In genomic region chr6:87922947-87923330, GRCh38 we compare ENCODE assay signal across 1 cellular context.
TF ChIP-seq lines count a peak whose summit lies in the region.

No MANE protein-coding gene starts in this region.

TF ChIP-seq in GM12878, 131 proteins besides CTCF, POLR2A, EP300 and RAD21 (continued from another document and continues in another):
- TF ChIP-seq BCLAF1 (IDR thresholded peaks at IDR 0.05) (no peak), EGR1 (IDR thresholded peaks at IDR 0.05; ENCODE audit: borderline replicate concordance in 1 of 2, low read depth in 2 of 2, low read length in 2 of 2) (no peak), TARDBP (IDR thresholded peaks at IDR 0.05; ENCODE audit: borderline replicate concordance) (no peak), BACH1 (IDR thresholded peaks at IDR 0.05; ENCODE audit: borderline replicate concordance) (peak; percentile 90; the same call in 1 of the 2 replicates), POLR2AphosphoS2 (IDR thresholded peaks at IDR 0.05; ENCODE audit: low read depth, low read length) (no peak), GATAD2B (conservative IDR thresholded peaks at IDR 0.05; ENCODE audit: low read depth) (peak; percentile 64; the same call in 1 of the 2 replicates), ZNF274 (IDR thresholded peaks at IDR 0.05; ENCODE audit: insufficient read depth, insufficient read length) (no peak), ETV6 (conservative IDR thresholded peaks at IDR 0.05 in 1 of 2, IDR thresholded peaks at IDR 0.05 in 1 of 2; ENCODE audit: borderline replicate concordance in 1 of 2, low read depth in 1 of 2) (peak in 1 of 2 experiments; percentile 80; a peak in 1 of 4 replicates), IRF5 (IDR thresholded peaks at IDR 0.05; ENCODE audit: borderline replicate concordance) (no peak), SPI1 (IDR thresholded peaks at IDR 0.05; ENCODE audit: borderline replicate concordance, insufficient read depth, low read depth, low read length) (peak; percentile 85), RB1 (IDR thresholded peaks at IDR 0.05; ENCODE audit: borderline replicate concordance) (no peak), MEF2B (IDR thresholded peaks at IDR 0.05; ENCODE audit: partially characterized antibody, poor library complexity, severe bottlenecking) (peak; percentile 67), RELB (IDR thresholded peaks at IDR 0.05; ENCODE audit: low read depth) (peak; percentile 60; the same call in 1 of the 2 replicates), MXI1 (IDR thresholded peaks at IDR 0.05; ENCODE audit: low read depth, low read length) (no peak), HCFC1 (IDR thresholded peaks at IDR 0.05; ENCODE audit: low read length) (no peak), STAT3 (IDR thresholded peaks at IDR 0.05; ENCODE audit: low read depth, low read length) (0 out of 2 replicates have a peak, but pooled peaks have one; percentile 32), CREM (IDR thresholded peaks at IDR 0.05; ENCODE audit: low read depth) (peak; percentile 86), ZNF687 (IDR thresholded peaks at IDR 0.05) (peak; percentile 92), BRCA1 (IDR thresholded peaks at IDR 0.05; ENCODE audit: low read depth, low read length) (no peak), NR2C2 (IDR thresholded peaks at IDR 0.05; ENCODE audit: borderline replicate concordance, control insufficient read depth, insufficient read length, low read depth) (no peak), ZNF207 (IDR thresholded peaks at IDR 0.05; ENCODE audit: borderline replicate concordance) (no peak), SUZ12 (IDR thresholded peaks at IDR 0.05; ENCODE audit: unreplicated experiment) (no peak), BMI1 (IDR thresholded peaks at IDR 0.05; ENCODE audit: borderline replicate concordance) (no peak), SIX5 (IDR thresholded peaks at IDR 0.05; ENCODE audit: low read depth, low read length, severe bottlenecking) (no peak), POLR2AphosphoS5 (IDR thresholded peaks at IDR 0.05; ENCODE audit: low read length) (no peak), RCOR1 (conservative IDR thresholded peaks at IDR 0.05; ENCODE audit: low read depth, low read length) (no peak), MEF2A (IDR thresholded peaks at IDR 0.05; ENCODE audit: insufficient read depth, low read depth, low read length) (peak; percentile 55; the same call in 1 of the 2 replicates), NFIC (IDR thresholded peaks at IDR 0.05; ENCODE audit: low read depth, low read length) (peak; percentile 92), KLF5 (IDR thresholded peaks at IDR 0.05; ENCODE audit: partially characterized antibody) (no peak), ATF3 (IDR thresholded peaks at IDR 0.05; ENCODE audit: borderline replicate concordance, extremely low read depth, low read depth, low read length) (no peak), CHD1 (IDR thresholded peaks at IDR 0.05; ENCODE audit: low read depth, low read length) (no peak), RUNX3 (IDR thresholded peaks at IDR 0.05; ENCODE audit: low read length) (peak; percentile 96), NKRF (conservative IDR thresholded peaks at IDR 0.05) (no peak), MTA2 (IDR thresholded peaks at IDR 0.05; ENCODE audit: low read depth) (peak; percentile 90), TCF12 (IDR thresholded peaks at IDR 0.05; ENCODE audit: low read depth, low read length) (peak; percentile 98), BCL3 (IDR thresholded peaks at IDR 0.05; ENCODE audit: borderline replicate concordance, insufficient read depth, low read depth, low read length, poor library complexity, severe bottlenecking) (peak; percentile 83), HDAC6 (IDR thresholded peaks at IDR 0.05; ENCODE audit: unreplicated experiment) (no peak), CUX1 (IDR thresholded peaks at IDR 0.05; ENCODE audit: insufficient replicate concordance, low read depth, low read length) (no peak), HDGF (IDR thresholded peaks at IDR 0.05) (peak; percentile 86; the same call in 1 of the 2 replicates), SMAD5 (IDR thresholded peaks at IDR 0.05; ENCODE audit: low read depth) (no peak), ZBED1 (IDR thresholded peaks at IDR 0.05; ENCODE audit: borderline replicate concordance) (peak; percentile 93)
